ENCODE assay signal across 1 cellular context in the genomic region with DNA sequence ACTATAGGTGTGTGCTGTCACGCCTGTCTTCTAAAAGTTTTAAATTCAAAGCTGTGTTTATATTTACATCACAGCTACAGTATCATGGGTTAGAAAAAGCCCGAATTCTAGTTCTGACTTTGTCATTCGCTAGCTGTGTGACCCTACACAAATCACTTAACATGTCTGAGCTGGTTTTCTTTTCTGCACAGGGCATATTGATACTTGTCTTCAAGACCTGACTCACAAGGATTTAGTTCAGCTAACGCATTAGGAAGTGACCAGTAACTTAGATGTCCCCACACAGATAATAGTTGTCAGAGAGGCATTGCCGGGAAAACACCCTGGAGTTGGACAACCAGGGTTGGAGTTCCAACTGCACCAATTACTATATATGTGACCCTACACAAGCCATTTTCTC.
TF ChIP-seq lines count a peak whose summit lies in the region.

No MANE protein-coding gene starts in this region.

TF ChIP-seq in HepG2, 621 proteins besides CTCF, POLR2A, EP300 and RAD21 (continued from another document):
- no peak for TF ChIP-seq ZSCAN20 (CRISPR knock-in tag; IDR thresholded peaks at IDR 0.05; ENCODE audit: borderline replicate concordance)
- TF ChIP-seq, protein P1, sequence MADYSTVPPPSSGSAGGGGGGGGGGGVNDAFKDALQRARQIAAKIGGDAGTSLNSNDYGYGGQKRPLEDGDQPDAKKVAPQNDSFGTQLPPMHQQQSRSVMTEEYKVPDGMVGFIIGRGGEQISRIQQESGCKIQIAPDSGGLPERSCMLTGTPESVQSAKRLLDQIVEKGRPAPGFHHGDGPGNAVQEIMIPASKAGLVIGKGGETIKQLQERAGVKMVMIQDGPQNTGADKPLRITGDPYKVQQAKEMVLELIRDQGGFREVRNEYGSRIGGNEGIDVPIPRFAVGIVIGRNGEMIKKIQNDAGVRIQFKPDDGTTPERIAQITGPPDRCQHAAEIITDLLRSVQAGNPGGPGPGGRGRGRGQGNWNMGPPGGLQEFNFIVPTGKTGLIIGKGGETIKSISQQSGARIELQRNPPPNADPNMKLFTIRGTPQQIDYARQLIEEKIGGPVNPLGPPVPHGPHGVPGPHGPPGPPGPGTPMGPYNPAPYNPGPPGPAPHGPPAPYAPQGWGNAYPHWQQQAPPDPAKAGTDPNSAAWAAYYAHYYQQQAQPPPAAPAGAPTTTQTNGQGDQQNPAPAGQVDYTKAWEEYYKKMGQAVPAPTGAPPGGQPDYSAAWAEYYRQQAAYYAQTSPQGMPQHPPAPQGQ (CRISPR knock-in tag; IDR thresholded peaks at IDR 0.05; ENCODE audit: borderline replicate concordance), result no peak
- no peak for TF ChIP-seq ZBTB7A (CRISPR knock-in tag; IDR thresholded peaks at IDR 0.05)
- no peak for TF ChIP-seq SNRNP70 (IDR thresholded peaks at IDR 0.05; ENCODE audit: low read depth, low read length)
- no peak for TF ChIP-seq MTA1 (CRISPR knock-in tag; IDR thresholded peaks at IDR 0.05; ENCODE audit: borderline replicate concordance)
- TF ChIP-seq, protein P2, sequence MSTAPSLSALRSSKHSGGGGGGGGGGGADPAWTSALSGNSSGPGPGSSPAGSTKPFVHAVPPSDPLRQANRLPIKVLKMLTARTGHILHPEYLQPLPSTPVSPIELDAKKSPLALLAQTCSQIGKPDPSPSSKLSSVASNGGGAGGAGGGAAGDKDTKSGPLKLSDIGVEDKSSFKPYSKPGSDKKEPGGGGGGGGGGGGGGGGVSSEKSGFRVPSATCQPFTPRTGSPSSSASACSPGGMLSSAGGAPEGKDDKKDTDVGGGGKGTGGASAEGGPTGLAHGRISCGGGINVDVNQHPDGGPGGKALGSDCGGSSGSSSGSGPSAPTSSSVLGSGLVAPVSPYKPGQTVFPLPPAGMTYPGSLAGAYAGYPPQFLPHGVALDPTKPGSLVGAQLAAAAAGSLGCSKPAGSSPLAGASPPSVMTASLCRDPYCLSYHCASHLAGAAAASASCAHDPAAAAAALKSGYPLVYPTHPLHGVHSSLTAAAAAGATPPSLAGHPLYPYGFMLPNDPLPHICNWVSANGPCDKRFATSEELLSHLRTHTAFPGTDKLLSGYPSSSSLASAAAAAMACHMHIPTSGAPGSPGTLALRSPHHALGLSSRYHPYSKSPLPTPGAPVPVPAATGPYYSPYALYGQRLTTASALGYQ (CRISPR knock-in tag; IDR thresholded peaks at IDR 0.05), result no peak
- TF ChIP-seq TOPORS (CRISPR knock-in tag; IDR thresholded peaks at IDR 0.05), result no peak
